Comparison of ENCODE assay signal across 26 cellular contexts in the genomic region with DNA sequence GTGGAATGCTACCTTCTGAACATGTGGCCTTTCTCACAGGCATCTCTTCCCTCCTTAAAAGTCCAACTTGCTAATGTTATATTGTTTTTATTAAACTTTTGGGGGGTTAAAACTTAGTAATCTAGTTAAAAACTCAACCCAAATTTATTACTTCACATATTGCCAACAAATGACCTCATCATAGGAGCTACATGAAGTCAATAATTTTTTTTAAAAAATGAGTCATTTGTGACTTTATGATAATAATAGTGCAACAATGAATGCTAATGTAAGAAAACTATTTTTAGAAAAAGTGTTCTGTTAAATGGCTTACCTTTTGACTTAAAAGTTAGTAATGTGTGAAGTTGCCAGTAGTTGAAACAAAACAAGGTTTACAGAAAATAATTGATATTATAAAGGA.
"Had no signal": no experiment of that assay in that cellular context is flagged by ENCODE, and none has a peak within 500 bp of the region (broad histone marks: within the 10 kb centered on the region; RNA-seq: fewer than 3 reads in every experiment).

No MANE protein-coding gene starts in this region.

- H2AFZ ChIP-seq: hepatocyte had no signal

- H3K4me3 ChIP-seq: adrenal gland, ascending aorta, gastroesophageal sphincter, hepatocyte, sigmoid colon, stomach, thyroid gland, upper lobe of left lung, vagina had no signal

- H3K27me3 ChIP-seq: adrenal gland, ascending aorta, brain microvascular endothelial cell, gastroesophageal sphincter, hepatocyte, neutrophil, sigmoid colon, stomach, thyroid gland, upper lobe of left lung, vagina had no signal

- H3K4me2 ChIP-seq: hepatocyte had no signal

- ATAC-seq: activated CD4-positive, alpha-beta T cell treated with anti-CD3 and anti-CD28 coated beads for 36 hours; esophagus mucosa; gastroesophageal sphincter; left colon; stimulated activated memory B cell treated with anti-CD40 and anti-IgM and Interleukin-4, amounts not matched to agents 10 μg/mL and 1 μg/mL and 100 μg/mL, for 72 hours had no signal

- H3K36me3 ChIP-seq: adrenal gland, ascending aorta, brain microvascular endothelial cell, gastroesophageal sphincter, neutrophil, sigmoid colon, stomach, thyroid gland, upper lobe of left lung, vagina had no signal

- H3K79me2 ChIP-seq: hepatocyte had no signal

- H3K4me1 ChIP-seq: adrenal gland, ascending aorta, sigmoid colon, thyroid gland, upper lobe of left lung, vagina had no signal

- FAIRE-seq: keratinocyte, small intestine had no signal

- H3K9me3 ChIP-seq: adrenal gland, ascending aorta, gastroesophageal sphincter, neutrophil, sigmoid colon, stomach, thyroid gland, upper lobe of left lung, vagina had no signal

- H3K27ac ChIP-seq: adrenal gland, ascending aorta, brain microvascular endothelial cell, gastroesophageal sphincter, hepatocyte, neutrophil, sigmoid colon, stomach, thyroid gland, upper lobe of left lung, vagina had no signal

- DNase-seq: activated CD4-positive, alpha-beta T cell treated with anti-CD3 and anti-CD28 coated beads for 36 hours; activated CD4-positive, CD25-positive, alpha-beta regulatory T cell; activated effector memory CD4-positive, alpha-beta T cell treated with Interleukin-2 at 50 U/mL for 16 hours; activated naive CD4-positive, alpha-beta T cell treated with Interleukin-2 at 50 U/mL for 16 hours; activated naive CD8-positive, alpha-beta T cell treated with anti-CD3 and anti-CD28 coated beads for 36 hours; adrenal gland; brain microvascular endothelial cell; caudate nucleus; cortex of kidney; left colon; naive B cell; nephron progenitor cell; sigmoid colon; small intestine; stimulated activated CD4-positive, alpha-beta T cell treated with anti-CD3 and anti-CD28 coated beads, Interleukin-4, amount 100 ng/mL, for 24 hours; stomach; thyroid gland; upper lobe of left lung had no signal
